Comparison of ENCODE assay signal across 8 cellular contexts in genomic region chr6:53547815-53548496, GRCh38. TPM values are rescaled to one million over a fixed set of nuclear protein-coding genes. Genes with fewer than 3 reads are reported as not detected.
DNase-seq lines count a peak whose midpoint lies in the region; ATAC-seq and TF ChIP-seq lines count a peak whose summit lies in the region.

No MANE protein-coding gene starts in this region.

- DNase-seq in GM23248 (peak; percentile 99), Kasumi-1 (lab: John Stamatoyannopoulos, UW) (peak; percentile 94 to 96), RKO (ENCODE audit: low spot score) (peak; percentile 97), fibroblast of peridontal ligament (ENCODE audit: extremely low read depth) (peak; percentile 95), natural killer cell (peak; percentile 96)
- DNase-seq in stimulated activated naive CD4-positive, alpha-beta T cell (lab: John Stamatoyannopoulos, UW): peak; percentile 82 to 89 (median 86)

- H3K27me3 Mint-ChIP-seq in activated T-helper 17 cell treated with anti-CD3 and anti-CD28 coated beads, Interleukin-2, amount 50 U/mL, for 72 hours: no peaks in the 10 kb centered on the region
- H3K27me3 Mint-ChIP-seq in natural killer cell (ENCODE audit: low read depth in 2 of 2): no peaks in the 10 kb centered on the region

- H3K27me3 ChIP-seq in DOHH2 (ENCODE audit: control insufficient read depth, low read length): peaks cover 17% of the 10 kb centered on the region
- H3K27me3 ChIP-seq in GM23248 (replicated peaks; ENCODE audit: insufficient read depth): no peaks in the 10 kb centered on the region

- in situ Hi-C loops in GM23248 (cut with MboI): no loop called here

- H3K79me2 ChIP-seq in DOHH2 (ENCODE audit: control insufficient read depth, low read length) (peaks cover 14% of the 10 kb centered on the region), GM23248 (ENCODE audit: insufficient read depth) (no peaks in the 10 kb centered on the region)

- H3K4me2 ChIP-seq in DOHH2 (ENCODE audit: low read length) (peak overlapping the region; percentile 89), GM23248 (ENCODE audit: unreplicated experiment) (peak overlapping the region; percentile 94)

- H3K9me3 Mint-ChIP-seq in activated T-helper 17 cell treated with anti-CD3 and anti-CD28 coated beads, Interleukin-2, amount 50 U/mL, for 72 hours: no peaks in the 10 kb centered on the region
- H3K9me3 Mint-ChIP-seq in natural killer cell: no peaks in the 10 kb centered on the region

- H3K9me2 ChIP-seq in DOHH2 (replicated peaks; ENCODE audit: control insufficient read depth, low read length) (no peaks in the 10 kb centered on the region), GM23248 (ENCODE audit: insufficient read depth) (no peaks in the 10 kb centered on the region)

- H3K4me3 Mint-ChIP-seq in activated T-helper 17 cell treated with anti-CD3 and anti-CD28 coated beads, Interleukin-2, amount 50 U/mL, for 72 hours: peak overlapping the region; percentile 89
- H3K4me3 Mint-ChIP-seq in natural killer cell: peak overlapping the region; percentile 95

- H3K27ac ChIP-seq in DOHH2 (ENCODE audit: low read depth, low read length): no peak overlapping the region
- H3K27ac ChIP-seq in GM23248: peak overlapping the region; percentile 74

- peaks cover 28% of the 10 kb centered on the region for H3K4me1 ChIP-seq in DOHH2 (ENCODE audit: control insufficient read depth, low read length)
- peaks cover 22% of the 10 kb centered on the region for H3K4me1 ChIP-seq in GM23248 (ENCODE audit: insufficient read depth)

- H4K20me1 ChIP-seq in DOHH2 (ENCODE audit: control insufficient read depth, insufficient read depth, low read depth, low read length): no peaks in the 10 kb centered on the region
- no peaks in the 10 kb centered on the region for H4K20me1 ChIP-seq in GM23248 (ENCODE audit: insufficient read depth)

- 1 to 2% methylated on average over 37 to 46 of the region's 57 CpGs for WGBS in GM23248 (ENCODE audit: low coverage in 1 of 2, low lambda C conversion rate in 2 of 2, missing lambda C conversion rate in 2 of 2), 2 experiments

- TF ChIP-seq CTCF in DOHH2 (IDR thresholded peaks at IDR 0.05; ENCODE audit: low read depth, low read length, poor library complexity, severe bottlenecking) (no peak), natural killer cell (IDR thresholded peaks at IDR 0.05) (no peak)

- H3K36me3 ChIP-seq in DOHH2 (ENCODE audit: control insufficient read depth, low read length) (no peaks in the 10 kb centered on the region), GM23248 (ENCODE audit: low read depth) (no peaks in the 10 kb centered on the region)

- H2AFZ ChIP-seq in GM23248: peak overlapping the region; percentile 99

- ATAC-seq in activated T-helper 17 cell treated with anti-CD3 and anti-CD28 coated beads, Interleukin-2, amount 50 U/mL, for 72 hours (replicated peaks): peak; percentile 80
- ATAC-seq in natural killer cell: peak; percentile 83 to 93 (median 84)

- peaks cover 11% of the 10 kb centered on the region for H3K36me3 Mint-ChIP-seq in activated T-helper 17 cell treated with anti-CD3 and anti-CD28 coated beads, Interleukin-2, amount 50 U/mL, for 72 hours (ENCODE audit: low read depth)
- no peaks in the 10 kb centered on the region for H3K36me3 Mint-ChIP-seq in natural killer cell

- peak overlapping the region; percentile 80 for H3K9ac ChIP-seq in GM23248

- H3K4me1 Mint-ChIP-seq in activated T-helper 17 cell treated with anti-CD3 and anti-CD28 coated beads, Interleukin-2, amount 50 U/mL, for 72 hours: peaks cover 26% of the 10 kb centered on the region
- peaks cover 38 to 46% of the 10 kb centered on the region in 2 donors for H3K4me1 Mint-ChIP-seq in natural killer cell

- H3K4me3 ChIP-seq in DOHH2 (ENCODE audit: low read length): peak overlapping the region; percentile 81
- peak overlapping the region; percentile 87 for H3K4me3 ChIP-seq in GM23248

- intact Hi-C loops in natural killer cell (cut with micrococcal nuclease): loop anchor here (1.0 to 10.0 kb wide), 5 partner anchors 56 to 971 kb away; partner anchors contain the start of genes LRRC1 and TRAM2

- H3K9me3 ChIP-seq in DOHH2 (ENCODE audit: control insufficient read depth, insufficient read depth, low read length) (no peaks in the 10 kb centered on the region), GM23248 (ENCODE audit: low read depth) (no peaks in the 10 kb centered on the region)

- H3K27ac Mint-ChIP-seq in activated T-helper 17 cell treated with anti-CD3 and anti-CD28 coated beads, Interleukin-2, amount 50 U/mL, for 72 hours: peak overlapping the region; percentile 53
- peak overlapping the region; percentile 67 to 88 for H3K27ac Mint-ChIP-seq in natural killer cell

- no peaks in the 10 kb centered on the region for H3F3A ChIP-seq in DOHH2 (ENCODE audit: control insufficient read depth, insufficient read depth)
- peaks cover 33% of the 10 kb centered on the region for H3F3A ChIP-seq in GM23248 (ENCODE audit: insufficient read depth)

RNA-seq across cellular contexts. Expression of gene GCLC, which starts 3.1 kb away (rescaled TPM):
- 6.4 and 8.6 TPM in 2 replicates for total RNA-seq in GM23248 (2014; rRNA removed; shearing (Covaris generic))
- 3.3 TPM in 2 replicates for polyA plus RNA-seq in GM23248 (2016; fragmentation: Nextera tagmentation; extraction: Ambion mirVana)
- 10 to 100 TPM; 36.1 to 48.2 TPM for total RNA-seq in activated T-helper 17 cell treated with anti-CD3 and anti-CD28 coated beads, Interleukin-2, amount 50 U/mL, for 72 hours
- 10 to 100 TPM; 39.0 to 52.7 (median 39.2) TPM for total RNA-seq in natural killer cell
